ENCODE assay signal across 20 cellular contexts in the genomic region with DNA sequence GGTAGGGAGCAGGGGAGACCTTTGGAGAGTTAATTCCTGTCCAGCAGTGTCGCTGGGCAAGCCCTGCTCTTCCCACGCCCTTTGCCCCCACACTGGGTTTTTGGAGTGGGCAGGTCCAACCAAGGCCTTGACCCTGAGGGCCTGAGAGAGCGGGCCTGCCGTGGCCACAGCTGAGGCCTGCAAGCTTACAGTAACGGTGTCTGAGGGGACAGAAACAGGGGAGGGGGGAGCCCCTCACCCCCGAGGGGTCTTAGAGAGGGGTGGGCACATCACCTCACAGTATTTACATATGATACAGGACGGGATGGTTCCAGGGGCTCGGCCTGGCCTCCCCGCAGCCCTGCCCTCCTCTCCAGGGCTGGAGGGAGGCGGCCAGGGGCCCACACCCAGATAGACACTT. TPM values are rescaled to one million over a fixed set of nuclear protein-coding genes. Genes with fewer than 3 reads are reported as not detected.
"Had no signal": no experiment of that assay in that cellular context is flagged by ENCODE, and none has a peak within 500 bp of the region (broad histone marks: within the 10 kb centered on the region; RNA-seq: fewer than 3 reads in every experiment).

No MANE protein-coding gene starts in this region.

- H3K36me3 ChIP-seq: brain microvascular endothelial cell, uterus had no signal

- H3K4me3 ChIP-seq: mucosa of descending colon, tibial nerve, uterus had no signal

- DNase-seq: activated CD4-positive, alpha-beta T cell treated with anti-CD3 and anti-CD28 coated beads, Interleukin-2, amount 50 U/mL, for 1 hour; activated CD8-positive, alpha-beta memory T cell treated with anti-CD3 and anti-CD28 coated beads for 24 hours; activated naive CD4-positive, alpha-beta T cell; activated naive CD8-positive, alpha-beta T cell treated with anti-CD3 and anti-CD28 coated beads, Interleukin-2, amount 10 ng/mL, durations not matched to agents 7 days and 5 days; brain microvascular endothelial cell; effector memory CD4-positive, alpha-beta T cell; head of caudate nucleus; mammary epithelial cell; mucosa of descending colon; naive thymus-derived CD4-positive, alpha-beta T cell; small intestine; stimulated activated CD4-positive, alpha-beta T cell treated with anti-CD3 and anti-CD28 coated beads, Interleukin-4, amount 100 ng/mL, for 24 hours; stimulated activated naive CD4-positive, alpha-beta T cell treated with Interleukin-2 at 50 U/mL for 16 hours; substantia nigra; uterus had no signal

- FAIRE-seq: frontal cortex, islet of Langerhans, small intestine had no signal

- H3K9me3 ChIP-seq: tibial nerve, uterus had no signal

- H3K4me1 ChIP-seq: tibial nerve, uterus had no signal

- H3K27me3 ChIP-seq: brain microvascular endothelial cell, uterus had no signal

- H3K27ac ChIP-seq: brain microvascular endothelial cell, tibial nerve, uterus had no signal

RNA-seq across cellular contexts. Expression of a gene that starts 14.6 kb away (rescaled TPM):
- total RNA-seq: activated naive CD8-positive, alpha-beta T cell treated with anti-CD3 and anti-CD28 coated beads, Interleukin-2, amount 10 ng/mL, durations not matched to agents 7 days and 5 days; activated T-helper 1 cell treated with anti-CD3 and anti-CD28 coated beads, Interleukin-12 subunit alpha, Interleukin-12 subunit beta, Interleukin-2, Interleukin-4 antibody, amounts not matched to agents 30 ng/mL and 10 ng/mL and 1 ng/mL, durations not matched to agents 14 hours and 24 hours and 36 hours; fibroblast of lung; frontal cortex; mammary epithelial cell; mucosa of descending colon; uterus had no signal
- polyA plus RNA-seq: mammary epithelial cell had no signal

RNA-seq across cellular contexts. Expression of a gene that starts 26.8 kb away (rescaled TPM):
- total RNA-seq: activated naive CD8-positive, alpha-beta T cell treated with anti-CD3 and anti-CD28 coated beads, Interleukin-2, amount 10 ng/mL, durations not matched to agents 7 days and 5 days; activated T-helper 1 cell treated with anti-CD3 and anti-CD28 coated beads, Interleukin-12 subunit alpha, Interleukin-12 subunit beta, Interleukin-2, Interleukin-4 antibody, amounts not matched to agents 30 ng/mL and 10 ng/mL and 1 ng/mL, durations not matched to agents 14 hours and 24 hours and 36 hours; fibroblast of lung; naive thymus-derived CD4-positive, alpha-beta T cell had no signal
- polyA plus RNA-seq: fibroblast of lung; mammary epithelial cell; naive thymus-derived CD4-positive, alpha-beta T cell had no signal

RNA-seq across cellular contexts. Expression of a gene that starts 49.1 kb away (rescaled TPM):
- polyA plus RNA-seq: fibroblast of lung; naive thymus-derived CD4-positive, alpha-beta T cell; small intestine had no signal

RNA-seq across cellular contexts. Expression of a gene that starts 50.5 kb away (rescaled TPM):
- polyA plus RNA-seq: naive thymus-derived CD4-positive, alpha-beta T cell; small intestine had no signal
